9 cellular contexts compared by ENCODE assay signal in the genomic region with DNA sequence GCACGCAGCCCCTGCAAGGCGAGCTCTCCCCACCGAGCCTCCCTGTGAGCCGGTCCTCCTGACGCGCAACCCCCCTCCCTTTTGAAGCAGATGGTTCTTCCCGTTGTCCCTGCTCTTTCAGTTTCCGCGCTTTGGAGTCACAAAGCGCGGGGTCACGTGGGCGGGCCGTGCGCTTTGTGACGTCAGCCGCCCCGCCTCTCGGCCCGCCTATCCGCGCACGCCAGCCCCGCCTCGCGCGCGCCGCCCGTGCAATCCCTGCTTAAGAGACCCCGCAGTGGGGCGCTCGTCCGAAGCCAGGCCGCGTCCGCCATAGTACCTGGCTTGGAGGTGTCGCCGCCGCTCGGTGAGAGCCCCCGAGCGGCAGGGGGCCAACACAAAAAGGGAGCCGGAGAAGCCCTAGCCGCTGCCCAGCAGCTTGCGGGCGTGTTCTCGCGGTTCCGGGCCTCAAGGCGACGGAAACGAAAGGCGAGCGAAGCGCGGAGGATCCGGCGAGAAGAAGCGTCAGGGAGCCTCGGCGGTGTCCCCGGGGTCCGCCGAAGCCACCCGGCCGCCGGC. TPM values are rescaled to one million over a fixed set of nuclear protein-coding genes. Genes with fewer than 3 reads are reported as not detected.
DNase-seq lines count a peak whose midpoint lies in the region; ATAC-seq, FAIRE-seq and TF ChIP-seq lines count a peak whose summit lies in the region.
"Had no signal": no experiment of that assay in that cellular context is flagged by ENCODE, and none has a peak within 500 bp of the region (broad histone marks: within the 10 kb centered on the region; RNA-seq: fewer than 3 reads in every experiment).

A gene with protein sequence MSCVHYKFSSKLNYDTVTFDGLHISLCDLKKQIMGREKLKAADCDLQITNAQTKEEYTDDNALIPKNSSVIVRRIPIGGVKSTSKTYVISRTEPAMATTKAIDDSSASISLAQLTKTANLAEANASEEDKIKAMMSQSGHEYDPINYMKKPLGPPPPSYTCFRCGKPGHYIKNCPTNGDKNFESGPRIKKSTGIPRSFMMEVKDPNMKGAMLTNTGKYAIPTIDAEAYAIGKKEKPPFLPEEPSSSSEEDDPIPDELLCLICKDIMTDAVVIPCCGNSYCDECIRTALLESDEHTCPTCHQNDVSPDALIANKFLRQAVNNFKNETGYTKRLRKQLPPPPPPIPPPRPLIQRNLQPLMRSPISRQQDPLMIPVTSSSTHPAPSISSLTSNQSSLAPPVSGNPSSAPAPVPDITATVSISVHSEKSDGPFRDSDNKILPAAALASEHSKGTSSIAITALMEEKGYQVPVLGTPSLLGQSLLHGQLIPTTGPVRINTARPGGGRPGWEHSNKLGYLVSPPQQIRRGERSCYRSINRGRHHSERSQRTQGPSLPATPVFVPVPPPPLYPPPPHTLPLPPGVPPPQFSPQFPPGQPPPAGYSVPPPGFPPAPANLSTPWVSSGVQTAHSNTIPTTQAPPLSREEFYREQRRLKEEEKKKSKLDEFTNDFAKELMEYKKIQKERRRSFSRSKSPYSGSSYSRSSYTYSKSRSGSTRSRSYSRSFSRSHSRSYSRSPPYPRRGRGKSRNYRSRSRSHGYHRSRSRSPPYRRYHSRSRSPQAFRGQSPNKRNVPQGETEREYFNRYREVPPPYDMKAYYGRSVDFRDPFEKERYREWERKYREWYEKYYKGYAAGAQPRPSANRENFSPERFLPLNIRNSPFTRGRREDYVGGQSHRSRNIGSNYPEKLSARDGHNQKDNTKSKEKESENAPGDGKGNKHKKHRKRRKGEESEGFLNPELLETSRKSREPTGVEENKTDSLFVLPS (N-terminal part only) (plus strand): TSS at position 272 of the 555 bp plus-strand sequence. CDS start 1,061 bp downstream, outside the sequence.

- ATAC-seq in GM19035 (IDR thresholded peaks at IDR 0.05; ENCODE audit: unreplicated experiment) (peak; percentile 89), HG03354 (IDR thresholded peaks at IDR 0.05; ENCODE audit: poor library complexity, severe bottlenecking, unreplicated experiment) (peak; percentile 89)

- DNase-seq in AML-193 (lab: John Stamatoyannopoulos, UW) (peak; percentile 85 to 90), NCI-H446 treated with DMSO at 0.1 percent for 48 hours (lab: John Stamatoyannopoulos, UW) (peak; percentile 91), cerebellar nuclear complex (lab: John Stamatoyannopoulos, UW) (peak; percentile 44 to 81), kidney (peak; percentile 99)
- DNase-seq in activated CD4-positive, CD25-positive, alpha-beta regulatory T cell treated with anti-CD3 and anti-CD28 coated beads, Interleukin-2, amount 50 U/mL, for 72 hours: peak; percentile 95
- DNase-seq in stimulated activated CD4-positive, alpha-beta T cell treated with anti-CD3 and anti-CD28 coated beads, Interleukin-15, amount 100 ng/mL, for 24 hours: peak; percentile 94

- peaks cover 7 to 12% of the 10 kb centered on the region in 2 donors for H3K4me1 ChIP-seq in kidney (ENCODE audit: control insufficient read depth in 1 of 2, insufficient read depth in 1 of 2, low read depth in 1 of 2, low read length in 2 of 2)

- peak within 1 kb of the TSS; percentile 51 to 87 for H3K9ac ChIP-seq in kidney (ENCODE audit: low read length in 2 of 2)

- H3K4me3 ChIP-seq in kidney (ENCODE audit: low read length in 2 of 2): peak within 1 kb of the TSS; percentile 86 to 96

- peak within 1 kb of the TSS; percentile 94 to 100 for H3K27ac ChIP-seq in kidney (ENCODE audit: low read depth in 2 of 2, low read length in 2 of 2)

- no peaks in the 10 kb centered on the region for H3K9me3 ChIP-seq in kidney (ENCODE audit: control insufficient read depth in 1 of 2, low read length in 2 of 2)

- TF ChIP-seq CTCF in kidney (IDR thresholded peaks at IDR 0.05; ENCODE audit: borderline replicate concordance, extremely low read depth, insufficient read depth): peak; percentile 25

- intact Hi-C loops in kidney (cut with DNase I): no loop called here

- H3K36me3 ChIP-seq in kidney (ENCODE audit: control insufficient read depth in 1 of 2, insufficient read depth in 2 of 2, low read length in 2 of 2): no peaks in the 10 kb centered on the region

- no peak for FAIRE-seq in kidney (lab: Jason Lieb, UNC)
- FAIRE-seq: islet of Langerhans had no signal

RNA-seq across cellular contexts. Expression of the gene that starts here (rescaled TPM):
- total RNA-seq in kidney: 51.3 TPM
- 22.8 TPM for polyA plus RNA-seq in kidney (ENCODE audit: insufficient read depth, low read depth, low replicate concordance)

Comparison
In these comparisons a context has a peak if more than half of its experiments do, and no peak if none do; other contexts are left out.
1. Peak in every context shown above with its lines: DNase-seq, ATAC-seq, H3K4me3 ChIP-seq and H3K27ac ChIP-seq.